ENCODE assay signal across 7 cellular contexts in the genomic region with DNA sequence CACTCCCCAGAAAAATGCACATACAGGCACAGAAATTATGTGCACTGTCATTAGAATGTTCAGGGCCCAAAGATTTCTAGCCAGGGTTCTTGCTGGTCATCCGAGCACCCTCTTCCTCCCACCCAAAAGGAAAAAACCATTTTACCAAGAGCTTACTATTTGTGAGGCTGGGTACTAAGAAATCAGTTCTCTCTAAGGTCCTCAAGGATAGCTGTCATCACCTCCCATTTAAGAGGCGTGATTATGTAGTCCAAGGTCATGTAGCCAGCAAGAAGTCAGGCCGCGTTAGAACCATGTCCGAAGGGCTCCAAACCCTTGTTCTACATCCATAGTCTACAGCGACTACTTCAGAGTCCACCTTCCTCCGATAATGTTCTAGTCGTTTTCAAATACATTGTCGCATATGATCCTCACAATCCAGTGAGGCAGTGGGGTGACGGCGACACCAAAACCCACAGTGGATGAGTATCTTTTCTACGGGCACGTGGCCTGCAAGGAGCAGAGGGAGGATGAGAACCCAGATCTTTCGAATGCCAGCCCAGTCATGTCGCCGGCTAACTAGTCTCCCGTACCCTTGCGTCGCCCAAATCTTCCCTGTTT. TPM values are rescaled to one million over a fixed set of nuclear protein-coding genes. Genes with fewer than 3 reads are reported as not detected.
DNase-seq lines count a peak whose midpoint lies in the region; ATAC-seq and TF ChIP-seq lines count a peak whose summit lies in the region.

No MANE protein-coding gene starts in this region.

- H3K4me1 Mint-ChIP-seq in GM23338: peaks cover 20% of the 10 kb centered on the region
- peaks cover 71% of the 10 kb centered on the region for H3K4me1 Mint-ChIP-seq in activated T-cell treated with anti-CD3 and anti-CD28 coated beads, Interleukin-2, amount 50 U/mL, for 24 hours (ENCODE audit: low read depth)

- no peaks in the 10 kb centered on the region for H3K9me3 ChIP-seq in trophoblast cell (ENCODE audit: insufficient read depth, low read depth, low read length)

- peaks cover 12% of the 10 kb centered on the region for H4K20me1 ChIP-seq in GM23338 (replicated peaks; ENCODE audit: insufficient read depth)

- no peak overlapping the region for H2BK5ac ChIP-seq in trophoblast cell (ENCODE audit: low read depth, low read length, poor library complexity)

- H3K23ac ChIP-seq in trophoblast cell (ENCODE audit: low read length): no peak overlapping the region

- peak overlapping the region; percentile 18 for H2BK120ac ChIP-seq in trophoblast cell (ENCODE audit: insufficient read depth, low read length, poor library complexity)

- H3K27me3 Mint-ChIP-seq in GM23338 (ENCODE audit: insufficient read depth, low read depth, poor library complexity): peaks cover 19% of the 10 kb centered on the region
- no peaks in the 10 kb centered on the region for H3K27me3 Mint-ChIP-seq in activated T-cell treated with anti-CD3 and anti-CD28 coated beads, Interleukin-2, amount 50 U/mL, for 24 hours

- H3K27ac ChIP-seq in GM23338 (ENCODE audit: low read depth): peak overlapping the region; percentile 5; the same call in 1 of the 2 replicates
- no peak overlapping the region for H3K27ac ChIP-seq in trophoblast cell (ENCODE audit: low read depth, low read length)

- peaks cover 50% of the 10 kb centered on the region for H3K79me2 ChIP-seq in GM23338 (replicated peaks; ENCODE audit: insufficient read depth)
- peaks cover 12% of the 10 kb centered on the region for H3K79me2 ChIP-seq in trophoblast cell (ENCODE audit: control insufficient read depth, insufficient read depth, low read length, poor library complexity)

- H3K9me2 ChIP-seq in GM23338 (ENCODE audit: insufficient read depth): no peaks in the 10 kb centered on the region

- peak overlapping the region; percentile 28 for H4K91ac ChIP-seq in trophoblast cell (ENCODE audit: low read depth, low read length)

- peak; percentile 38 for ATAC-seq in GM23338

- peak overlapping the region; percentile 49 for H4K12ac ChIP-seq in trophoblast cell (ENCODE audit: low read depth, low read length)

- H3K79me1 ChIP-seq in trophoblast cell (ENCODE audit: low read length): peaks cover 6% of the 10 kb centered on the region

- peak overlapping the region; percentile 76 for H4K8ac ChIP-seq in trophoblast cell (ENCODE audit: low read depth, low read length)

- H3K4me3 ChIP-seq in GM23338 (peak overlapping the region; percentile 91), LNCaP clone FGC (ENCODE audit: low read depth, low read length) (peak overlapping the region; percentile 99), trophoblast cell (ENCODE audit: low read depth, low read length) (peak overlapping the region; percentile 86)

- H3K4me1 ChIP-seq in GM23338 (ENCODE audit: insufficient read depth): peaks cover 7% of the 10 kb centered on the region
- peaks cover 0 to 7% of the 10 kb centered on the region in 2 experiments for H3K4me1 ChIP-seq in trophoblast cell (ENCODE audit: control insufficient read depth in 1 of 2, insufficient read depth in 2 of 2, low read length in 2 of 2)

- H3K36me3 ChIP-seq in GM23338 (ENCODE audit: insufficient read depth): peaks cover 54% of the 10 kb centered on the region
- H3K36me3 ChIP-seq in trophoblast cell (ENCODE audit: control insufficient read depth in 1 of 2, insufficient read depth in 2 of 2, low read length in 2 of 2): peaks cover 3 to 22% of the 10 kb centered on the region in 2 experiments

- no peak overlapping the region for H2BK12ac ChIP-seq in trophoblast cell (ENCODE audit: low read length)

- H3K27me3 ChIP-seq in GM23338 (ENCODE audit: insufficient read depth) (no peaks in the 10 kb centered on the region), trophoblast cell (ENCODE audit: insufficient read depth, low read length) (no peaks in the 10 kb centered on the region)

- H3K4me2 ChIP-seq in GM23338: peak overlapping the region; percentile 95
- H3K4me2 ChIP-seq in trophoblast cell (ENCODE audit: low read length): peak overlapping the region; percentile 78

- peak overlapping the region; percentile 98 for H3K27ac Mint-ChIP-seq in GM23338
- peak overlapping the region; percentile 99 for H3K27ac Mint-ChIP-seq in activated T-cell treated with anti-CD3 and anti-CD28 coated beads, Interleukin-2, amount 50 U/mL, for 24 hours

- H3K4me3 Mint-ChIP-seq in GM23338: peak overlapping the region; percentile 100
- H3K4me3 Mint-ChIP-seq in activated T-cell treated with anti-CD3 and anti-CD28 coated beads, Interleukin-2, amount 50 U/mL, for 24 hours: peak overlapping the region; percentile 99

- peaks cover 11% of the 10 kb centered on the region; the same call in 1 of the 2 replicates for H3F3A ChIP-seq in GM23338 (replicated peaks; ENCODE audit: low read depth)

- peak overlapping the region; percentile 31 for H3K18ac ChIP-seq in trophoblast cell (ENCODE audit: low read length)

- TF ChIP-seq CTCF in GM13976 (IDR thresholded peaks at IDR 0.05; ENCODE audit: borderline replicate concordance, control extremely low read depth, extremely low read depth, insufficient read depth, missing control alignments) (no peak), GM23338 (conservative IDR thresholded peaks at IDR 0.05; ENCODE audit: low read depth in 2 of 2) (no peak), LNCaP clone FGC (IDR thresholded peaks at IDR 0.05; ENCODE audit: control insufficient read depth, extremely low read depth, insufficient read depth) (no peak)

- peak overlapping the region; percentile 32 for H2AK5ac ChIP-seq in trophoblast cell (ENCODE audit: low read length)

- DNase-seq in GM13976 (ENCODE audit: low spot score) (peak; percentile 47), GM23338 (ENCODE audit: low spot score) (peak; percentile 43), LNCaP clone FGC (ENCODE audit: low read depth) (no peak), germinal center (ENCODE audit: low spot score) (peak; percentile 52), trophoblast cell (no peak), ecto neural progenitor cell (ENCODE audit: low spot score) (no peak)
- DNase-seq in activated T-cell treated with anti-CD3 and anti-CD28 coated beads, Interleukin-2, amount 50 U/mL, for 24 hours: no peak

- WGBS in trophoblast cell (ENCODE audit: extremely low coverage, insufficient coverage, insufficient read length): no CpG with 5 or more reads among the region's 19 CpGs

- H3K9me3 Mint-ChIP-seq in GM23338: peaks cover 4% of the 10 kb centered on the region; the same call in 2 of the 3 replicates
- no peaks in the 10 kb centered on the region for H3K9me3 Mint-ChIP-seq in activated T-cell treated with anti-CD3 and anti-CD28 coated beads, Interleukin-2, amount 50 U/mL, for 24 hours

- peaks cover 86% of the 10 kb centered on the region for H3K36me3 Mint-ChIP-seq in GM23338 (ENCODE audit: low read depth)
- peaks cover 98% of the 10 kb centered on the region for H3K36me3 Mint-ChIP-seq in activated T-cell treated with anti-CD3 and anti-CD28 coated beads, Interleukin-2, amount 50 U/mL, for 24 hours (ENCODE audit: low read depth)

- peak overlapping the region; percentile 63 for H3K14ac ChIP-seq in trophoblast cell (ENCODE audit: low read length)

- peak overlapping the region; percentile 76 for H3K9ac ChIP-seq in trophoblast cell (ENCODE audit: low read length)

- H2AFZ ChIP-seq in GM23338 (peak overlapping the region; percentile 84; the same call in 1 of the 2 replicates), trophoblast cell (ENCODE audit: insufficient read depth, low read length, poor library complexity) (peak overlapping the region; percentile 41)

- in situ Hi-C loops in GM13976 (cut with MboI; ENCODE audit: low sequenced_read_pairs, unreplicated experiment): no loop called here

- peak overlapping the region; percentile 22 for H3K4ac ChIP-seq in trophoblast cell (ENCODE audit: low read depth, low read length)

TF ChIP-seq in GM23338, 12 proteins besides CTCF, POLR2A, EP300 and RAD21 (continues in another document):
- TF ChIP-seq STAT1 (IDR thresholded peaks at IDR 0.05; ENCODE audit: unreplicated experiment) (no peak), EZH2phosphoT487 (IDR thresholded peaks at IDR 0.05; ENCODE audit: unreplicated experiment) (no peak), EZH2 (IDR thresholded peaks at IDR 0.05; ENCODE audit: low read depth, unreplicated experiment) (no peak), ZNF331 (CRISPR knock-in tag; IDR thresholded peaks at IDR 0.05; ENCODE audit: low read depth) (no peak), CREB1 (CRISPR knock-in tag; IDR thresholded peaks at IDR 0.05; ENCODE audit: low read depth) (no peak)

RNA-seq across cellular contexts. Expression of a gene that starts 0.6 kb away (rescaled TPM):
- total RNA-seq in GM23338 (2014; rRNA removed; shearing (Covaris generic)): 52.4 and 53.9 TPM in 2 replicates
- 251 and 281 TPM in 2 replicates for polyA plus RNA-seq in GM23338 (2016; fragmentation: Nextera tagmentation; extraction: Ambion mirVana)
- polyA plus RNA-seq in trophoblast cell (2013): 89.0 and 90.0 TPM in 2 replicates

RNA-seq across cellular contexts. Expression of a gene that starts 0.8 kb away (rescaled TPM):
- total RNA-seq in GM23338 (2014; rRNA removed; shearing (Covaris generic)): 127 and 157 TPM in 2 replicates
- polyA plus RNA-seq in GM23338 (2016; fragmentation: Nextera tagmentation; extraction: Ambion mirVana): 149 and 163 TPM in 2 replicates
- 41.2 and 42.4 TPM in 2 replicates for polyA plus RNA-seq in trophoblast cell (2013)

RNA-seq across cellular contexts. Expression of a gene that starts 11.8 kb away (rescaled TPM):
- 14.6 and 18.5 TPM in 2 replicates for total RNA-seq in GM23338 (2014; rRNA removed; shearing (Covaris generic))
- polyA plus RNA-seq in GM23338 (2016; fragmentation: Nextera tagmentation; extraction: Ambion mirVana): 36.3 and 40.6 TPM in 2 replicates
- polyA plus RNA-seq in trophoblast cell (2013): 33.5 and 33.7 TPM in 2 replicates

RNA-seq across cellular contexts. Expression of a gene that starts 12.1 kb away (rescaled TPM):
- 0.16 and 0.80 TPM in 2 replicates for total RNA-seq in GM23338 (2014; rRNA removed; shearing (Covaris generic))
- polyA plus RNA-seq in GM23338 (2016; fragmentation: Nextera tagmentation; extraction: Ambion mirVana): 0.89 and 1.4 TPM in 2 replicates
- polyA plus RNA-seq in trophoblast cell (2013): 0.82 and 0.83 TPM in 2 replicates

Comparison
In these comparisons a context has a peak if more than half of its experiments do, and no peak if none do; other contexts are left out.
1. DNase-seq: peak in GM13976 (single experiment), GM23338 (single experiment) and germinal center (single experiment); none in LNCaP clone FGC (single experiment), activated T-cell treated with anti-CD3 and anti-CD28 coated beads, Interleukin-2, amount 50 U/mL, for 24 hours (single experiment), trophoblast cell (0 of 2) and ecto neural progenitor cell (single experiment).
2. Peak in every context shown above with its lines, with median percentiles within 50 percentile points of each other: H3K4me3 ChIP-seq.